Comparison of ENCODE assay signal across 22 cellular contexts in the genomic region with DNA sequence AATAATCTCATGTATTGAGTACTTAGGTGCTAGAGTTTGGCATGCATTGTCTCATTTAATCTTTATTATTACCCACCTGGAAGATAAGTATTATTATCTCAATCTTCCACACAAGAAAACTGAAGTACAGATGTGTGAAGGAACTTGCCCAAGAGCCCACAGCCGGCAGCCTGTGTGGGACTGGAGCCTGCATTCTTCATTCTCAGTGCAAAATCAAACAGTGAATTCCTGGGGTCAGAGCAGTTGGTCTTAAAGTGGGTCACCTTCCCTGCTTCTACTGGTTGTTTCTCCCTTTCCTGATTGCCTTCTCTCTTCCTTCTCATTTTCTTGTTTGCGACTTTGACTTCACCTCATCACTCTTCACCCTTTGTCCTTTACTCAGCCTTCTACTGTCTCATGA.
"Had no signal": no experiment of that assay in that cellular context is flagged by ENCODE, and none has a peak within 500 bp of the region (broad histone marks: within the 10 kb centered on the region; RNA-seq: fewer than 3 reads in every experiment).

No MANE protein-coding gene starts in this region.

- H3K4me1 Mint-ChIP-seq: activated T-helper 17 cell treated with anti-CD3 and anti-CD28 coated beads, Interleukin-2, amount 50 U/mL, for 72 hours; nephron had no signal

- H3K27me3 ChIP-seq: adrenal gland, ascending aorta, thyroid gland had no signal

- H3K27ac ChIP-seq: adrenal gland, ascending aorta, neutrophil, parathyroid adenoma, thyroid gland, WERI-Rb-1 had no signal

- H3K27me3 Mint-ChIP-seq: stimulated activated naive CD8-positive, alpha-beta T cell treated with anti-CD3 and anti-CD28 coated beads, Interleukin-15, Interleukin-2, amounts not matched to agents 100 ng/mL and 50 ng/mL, for 24 hours had no signal

- H3K4me1 ChIP-seq: adrenal gland had no signal

- H3K9me3 Mint-ChIP-seq: activated T-cell treated with anti-CD3 and anti-CD28 coated beads, Interleukin-2, amount 50 U/mL, for 24 hours; activated T-helper 17 cell treated with anti-CD3 and anti-CD28 coated beads, Interleukin-2, amount 50 U/mL, for 72 hours; nephron; stimulated activated naive CD8-positive, alpha-beta T cell treated with anti-CD3 and anti-CD28 coated beads, Interleukin-15, Interleukin-2, amounts not matched to agents 100 ng/mL and 50 ng/mL, for 24 hours had no signal

- H3K79me2 ChIP-seq: parathyroid adenoma had no signal

- H3K36me3 Mint-ChIP-seq: activated naive CD8-positive, alpha-beta T cell had no signal

- H3K9me3 ChIP-seq: adrenal gland, ascending aorta, neutrophil, thyroid gland had no signal

- H2AFZ ChIP-seq: parathyroid adenoma had no signal

- DNase-seq: activated CD4-positive, alpha-beta T cell treated with anti-CD3 and anti-CD28 coated beads for 1 hour; activated CD8-positive, alpha-beta memory T cell treated with anti-CD3 and anti-CD28 coated beads for 24 hours; activated CD8-positive, alpha-beta memory T cell treated with anti-CD3 and anti-CD28 coated beads, Interleukin-2, amount 50 U/mL, for 4 hours; activated T-cell treated with anti-CD3 and anti-CD28 coated beads, Interleukin-2, amount 50 U/mL, for 24 hours; adrenal gland; effector CD8-positive, alpha-beta T cell; glutamatergic neuron; hypothalamus; left cardiac atrium; right cardiac atrium; stimulated activated CD4-positive, alpha-beta T cell treated with anti-CD3 and anti-CD28 coated beads, Interleukin-1b, Interleukin-23, amount 100 ng/mL, for 48 hours; substantia nigra; WERI-Rb-1 had no signal

- H3K4me3 Mint-ChIP-seq: activated naive CD8-positive, alpha-beta T cell; activated T-cell treated with anti-CD3 and anti-CD28 coated beads, Interleukin-2, amount 50 U/mL, for 24 hours; activated T-helper 17 cell treated with anti-CD3 and anti-CD28 coated beads, Interleukin-2, amount 50 U/mL, for 72 hours; nephron; stimulated activated naive CD8-positive, alpha-beta T cell treated with anti-CD3 and anti-CD28 coated beads, Interleukin-15, Interleukin-2, amounts not matched to agents 100 ng/mL and 50 ng/mL, for 24 hours had no signal

- H3K4me3 ChIP-seq: adrenal gland, ascending aorta, thyroid gland had no signal

- H3K9ac ChIP-seq: parathyroid adenoma had no signal

- ATAC-seq: activated T-helper 17 cell treated with anti-CD3 and anti-CD28 coated beads, Interleukin-2, amount 50 U/mL, for 72 hours; esophagus mucosa; left cardiac atrium; right cardiac atrium had no signal

- H3K36me3 ChIP-seq: adrenal gland, ascending aorta, neutrophil, thyroid gland, WERI-Rb-1 had no signal

- H3K27ac Mint-ChIP-seq: activated naive CD8-positive, alpha-beta T cell; activated T-cell treated with anti-CD3 and anti-CD28 coated beads, Interleukin-2, amount 50 U/mL, for 24 hours; activated T-helper 17 cell treated with anti-CD3 and anti-CD28 coated beads, Interleukin-2, amount 50 U/mL, for 72 hours; nephron; stimulated activated naive CD8-positive, alpha-beta T cell treated with anti-CD3 and anti-CD28 coated beads, Interleukin-15, Interleukin-2, amounts not matched to agents 100 ng/mL and 50 ng/mL, for 24 hours had no signal
